In the genomic region with DNA sequence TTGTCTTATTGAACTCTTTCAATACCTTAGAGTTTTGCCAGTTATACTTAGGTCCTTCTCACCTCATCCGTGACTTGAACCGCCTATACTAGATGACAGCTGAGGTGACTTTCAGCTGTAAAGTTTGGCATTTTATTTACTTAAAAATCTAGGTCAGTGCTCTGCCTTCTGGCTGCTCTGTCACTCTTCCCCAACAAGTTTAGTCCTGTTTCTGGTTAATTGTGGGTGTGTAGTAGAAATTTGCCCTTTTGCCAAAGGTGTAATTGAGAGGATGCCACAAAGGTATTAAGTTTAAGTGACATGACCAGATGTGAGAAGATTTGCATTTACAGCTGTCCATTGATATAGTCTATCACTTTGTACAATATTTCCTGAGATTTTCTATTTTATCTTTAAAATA, we compare ENCODE assay signal across 32 cellular contexts.
"Had no signal": no experiment of that assay in that cellular context is flagged by ENCODE, and none has a peak within 500 bp of the region (broad histone marks: within the 10 kb centered on the region; RNA-seq: fewer than 3 reads in every experiment).

No MANE protein-coding gene starts in this region.

- H3K9me3 ChIP-seq: MG63 had no signal

- H3K27me3 ChIP-seq: brain microvascular endothelial cell, MG63 had no signal

- DNase-seq: activated CD4-positive, alpha-beta T cell treated with anti-CD3 and anti-CD28 coated beads, Interleukin-2, amount 10 ng/mL, durations not matched to agents 24 days and 14 days; activated CD4-positive, alpha-beta T cell treated with anti-CD3 and anti-CD28 coated beads, Interleukin-2, amount 50 U/mL, for 4 hours; activated CD4-positive, CD25-positive, alpha-beta regulatory T cell; activated CD8-positive, alpha-beta T cell treated with anti-CD3 and anti-CD28 coated beads for 36 hours; activated effector memory CD4-positive, alpha-beta T cell treated with anti-CD3 and anti-CD28 coated beads, Interleukin-2, amount 50 U/mL, for 16 hours; activated naive CD4-positive, alpha-beta T cell; activated naive CD4-positive, alpha-beta T cell treated with anti-CD3 and anti-CD28 coated beads, Interleukin-2, amount 50 U/mL, for 16 hours; activated naive CD8-positive, alpha-beta T cell treated with anti-CD3 and anti-CD28 coated beads for 36 hours; activated T-cell treated with anti-CD3 and anti-CD28 coated beads, Interleukin-2, amount 50 U/mL, for 1 hour; activated T-cell treated with anti-CD3 and anti-CD28 coated beads, Interleukin-2, amount 50 U/mL, for 72 hours; amniotic stem cell; aorta; brain microvascular endothelial cell; Karpas-422; KBM-7; MG63; NCI-H1048; NCI-H1417; NCI-H146; NCI-H187; NCI-H2029 treated with DMSO at 0.1 percent for 48 hours; NCI-H2107; NCI-H226; NCI-H446 treated with DMSO at 0.1 percent for 48 hours; NCI-H524; PC-9; Right ventricle myocardium superior; T1000; WERI-Rb-1 had no signal

- ATAC-seq: activated CD8-positive, alpha-beta T cell treated with anti-CD3 and anti-CD28 coated beads for 36 hours; activated T-cell treated with anti-CD3 and anti-CD28 coated beads, Interleukin-2, amount 50 U/mL, for 72 hours; activated T-helper 17 cell treated with anti-CD3 and anti-CD28 coated beads, Interleukin-2, amount 50 U/mL, for 72 hours had no signal

- H3K27ac ChIP-seq: brain microvascular endothelial cell, PC-9, RWPE1, SK-N-MC, WERI-Rb-1 had no signal

- H3K36me3 ChIP-seq: brain microvascular endothelial cell, MG63 had no signal

- H2AFZ ChIP-seq: PC-9 had no signal

- H3K4me2 ChIP-seq: PC-9 had no signal

- H3K4me3 ChIP-seq: MG63, PC-9, SK-N-MC had no signal
